ENCODE assay signal across 8 cellular contexts in genomic region chr3:129160891-129161859, GRCh38. TPM values are rescaled to one million over a fixed set of nuclear protein-coding genes. Genes with fewer than 3 reads are reported as not detected.
DNase-seq lines count a peak whose midpoint lies in the region; TF ChIP-seq lines count a peak whose summit lies in the region.

Gene ISY1, minus strand, starts transcription at chr3:129161063. Its CDS starts 88 bp downstream, at chr3:129160975.

- H3K4me2 ChIP-seq in MM.1S (ENCODE audit: low read depth, low read length) (peak within 1 kb of the TSS; percentile 86), neural progenitor cell (peak within 1 kb of the TSS; percentile 99)

- H2AFZ ChIP-seq in MM.1S (ENCODE audit: low read length) (peak within 1 kb of the TSS; percentile 86), neural progenitor cell (replicated peaks) (peak within 1 kb of the TSS; percentile 100)

- H3K4me3 ChIP-seq in MM.1S (ENCODE audit: low read length) (peak within 1 kb of the TSS; percentile 78), fibroblast of villous mesenchyme (ENCODE audit: low read depth, low read length) (peak within 1 kb of the TSS; percentile 86), neural progenitor cell (peak within 1 kb of the TSS; percentile 79)

- no peaks in the 10 kb centered on the region for H3K9me2 ChIP-seq in MM.1S (replicated peaks; ENCODE audit: insufficient read depth, low read length)

- DNase-seq in GM03348 (ENCODE audit: low spot score) (peak; percentile 95), HCEC 1CT (peak; percentile 98), MM.1S (peak; percentile 95), SIG-M5 (lab: John Stamatoyannopoulos, UW) (peak; percentile 92), activated gamma-delta T cell (lab: John Stamatoyannopoulos, UW) (peak; percentile 73), fibroblast of villous mesenchyme (ENCODE audit: low read depth) (peak; percentile 97), neural progenitor cell (ENCODE audit: low spot score) (peak; percentile 97), stromal cell of bone marrow (ENCODE audit: low read depth) (peak; percentile 93)

- H3K27ac ChIP-seq in MM.1S (ENCODE audit: low read length) (peak within 1 kb of the TSS; percentile 91), neural progenitor cell (peak within 1 kb of the TSS; percentile 100)

- peak within 1 kb of the TSS; percentile 97 for H3K4me3 Mint-ChIP-seq in neural progenitor cell

- no peaks in the 10 kb centered on the region for H4K20me1 ChIP-seq in MM.1S (ENCODE audit: insufficient read depth, low read length)
- H4K20me1 ChIP-seq in neural progenitor cell (ENCODE audit: low read depth) = no peaks in the 10 kb centered on the region

- H3K4me1 Mint-ChIP-seq in neural progenitor cell = peaks cover 23% of the 10 kb centered on the region

- no peaks in the 10 kb centered on the region for H3K27me3 Mint-ChIP-seq in neural progenitor cell (ENCODE audit: insufficient read depth, low read depth)

- TF ChIP-seq CTCF in MM.1S (IDR thresholded peaks at IDR 0.05; ENCODE audit: low read length) (peak; percentile 80), fibroblast of villous mesenchyme (IDR thresholded peaks at IDR 0.05; ENCODE audit: insufficient read depth, low read depth, low read length) (peak; percentile 85), neural progenitor cell (IDR thresholded peaks at IDR 0.05) (peak; percentile 78)

- H3K27ac Mint-ChIP-seq in neural progenitor cell = peak within 1 kb of the TSS; percentile 99

- no peaks in the 10 kb centered on the region for H3K9me3 Mint-ChIP-seq in neural progenitor cell

- H3K36me3 ChIP-seq in MM.1S (replicated peaks; ENCODE audit: insufficient read depth, low read length) = peaks cover 9% of the 10 kb centered on the region; the same call in 1 of the 2 replicates
- H3K36me3 ChIP-seq in neural progenitor cell = peaks cover 8% of the 10 kb centered on the region

- H3K36me3 Mint-ChIP-seq in neural progenitor cell = peaks cover 8% of the 10 kb centered on the region

- H3K9me3 ChIP-seq in MM.1S (replicated peaks; ENCODE audit: insufficient read depth, low read length) (no peaks in the 10 kb centered on the region), neural progenitor cell (ENCODE audit: low read depth) (no peaks in the 10 kb centered on the region)

- H3K4me1 ChIP-seq in MM.1S (ENCODE audit: low read length) (peaks cover 14% of the 10 kb centered on the region), neural progenitor cell (peaks cover 6% of the 10 kb centered on the region)

- H3K27me3 ChIP-seq in MM.1S (replicated peaks; ENCODE audit: insufficient read depth, low read length) = no peaks in the 10 kb centered on the region
- no peaks in the 10 kb centered on the region for H3K27me3 ChIP-seq in neural progenitor cell

- H3F3A ChIP-seq in MM.1S (ENCODE audit: insufficient read depth, low read length) (peaks cover 27% of the 10 kb centered on the region), neural progenitor cell (ENCODE audit: low read depth) (peaks cover 51% of the 10 kb centered on the region)

- H3K9ac ChIP-seq in MM.1S (ENCODE audit: low read length) (peak within 1 kb of the TSS; percentile 87), neural progenitor cell (peak within 1 kb of the TSS; percentile 98)

- peaks cover 22% of the 10 kb centered on the region for H3K79me2 ChIP-seq in MM.1S (ENCODE audit: low read length)
- H3K79me2 ChIP-seq in neural progenitor cell (ENCODE audit: low read depth) = peaks cover 22% of the 10 kb centered on the region

RNA-seq across cellular contexts. Expression of gene ISY1, which starts in this region (rescaled TPM):
- 27.4 and 32.4 TPM in 2 replicates for total RNA-seq in fibroblast of villous mesenchyme
- 22.5 and 31.9 TPM in 2 replicates for total RNA-seq in neural progenitor cell (ENCODE audit: low replicate concordance)

Comparison
In these comparisons a context has a peak if more than half of its experiments do, and no peak if none do; other contexts are left out.
1. Peak in every context shown above with its lines: DNase-seq, H3K4me3 ChIP-seq and H3K27ac ChIP-seq.